ENCODE assay signal across 1 cellular context in genomic region chr19:50192463-50193211, GRCh38.
TF ChIP-seq lines count a peak whose summit lies in the region.

No MANE protein-coding gene starts in this region.

TF ChIP-seq in Ishikawa, 13 proteins besides CTCF, POLR2A, EP300 and RAD21 (continued from another document):
- TF ChIP-seq REST (IDR thresholded peaks at IDR 0.05; ENCODE audit: low read depth), result peak; percentile 86
- TF ChIP-seq NFIC (IDR thresholded peaks at IDR 0.05), result no peak
- TF ChIP-seq USF1 (IDR thresholded peaks at IDR 0.05), result no peak
- TF ChIP-seq YY1 (IDR thresholded peaks at IDR 0.05; ENCODE audit: low read depth), result no peak
- peak; percentile 73 for TF ChIP-seq MAX (IDR thresholded peaks at IDR 0.05)
- no peak for TF ChIP-seq TCF12 (IDR thresholded peaks at IDR 0.05; ENCODE audit: low read depth)
- no peak for TF ChIP-seq TEAD4 (IDR thresholded peaks at IDR 0.05)
- TF ChIP-seq ZBTB7A (IDR thresholded peaks at IDR 0.05; ENCODE audit: low read depth), result no peak
- no peak for TF ChIP-seq CEBPB (IDR thresholded peaks at IDR 0.05)
- TF ChIP-seq EGR1 (IDR thresholded peaks at IDR 0.05), result no peak
- no peak for TF ChIP-seq TAF1 (IDR thresholded peaks at IDR 0.05; ENCODE audit: low read depth)
- TF ChIP-seq CREB1 (IDR thresholded peaks at IDR 0.05; ENCODE audit: low read depth), result no peak
